ENCODE assay signal across 32 cellular contexts in genomic region chr2:69007169-69007568, GRCh38. TPM values are rescaled to one million over a fixed set of nuclear protein-coding genes. Genes with fewer than 3 reads are reported as not detected.
"Had no signal": no experiment of that assay in that cellular context is flagged by ENCODE, and none has a peak within 500 bp of the region (broad histone marks: within the 10 kb centered on the region; RNA-seq: fewer than 3 reads in every experiment).

No MANE protein-coding gene starts in this region.

- H3K4me3 ChIP-seq: SJSA1 had no signal

- DNase-seq: activated B cell treated with CpG ODN at 0.5 μM for 24 hours; activated CD4-positive, alpha-beta memory T cell treated with anti-CD3 and anti-CD28 coated beads for 36 hours; activated CD4-positive, alpha-beta T cell treated with anti-CD3 and anti-CD28 coated beads, Interleukin-2, amount 10 ng/mL, durations not matched to agents 7 days and 5 days; activated gamma-delta T cell treated with Interleukin-2 at 50 U/mL for 16 hours; activated naive CD4-positive, alpha-beta T cell treated with anti-CD3 and anti-CD28 coated beads, Interleukin-2, amount 10 ng/mL, durations not matched to agents 7 days and 5 days; activated naive CD8-positive, alpha-beta T cell treated with anti-CD3 and anti-CD28 coated beads, Interleukin-2, amount 10 ng/mL, durations not matched to agents 7 days and 5 days; activated T-cell treated with anti-CD3 and anti-CD28 coated beads for 4 hours; activated T-cell treated with anti-CD3 and anti-CD28 coated beads, Interleukin-2, amount 50 U/mL, for 72 hours; aorta; central memory CD4-positive, alpha-beta T cell; MV-4-11; NCI-H1092 treated with DMSO at 0.1 percent for 48 hours; NCI-H1417 treated with DMSO at 0.1 percent for 48 hours; NCI-H1694; NCI-H2029; NCI-H2107; NCI-H2171 treated with DMSO at 0.1 percent for 48 hours; NCI-H526; NCI-H774; NK-92 treated with Interleukin-12 subunit alpha and Interleukin-12 subunit beta, amount 100 ng/mL, for 24 hours; RPMI8226; SHP77; SW 1271 had no signal

- H3K9ac ChIP-seq: KMS-11 had no signal

- H3K27me3 ChIP-seq: SJSA1 had no signal

- H3K36me3 ChIP-seq: SJSA1 had no signal

- H3K4me1 ChIP-seq: SJSA1 had no signal

- ATAC-seq: activated T-cell treated with anti-CD3 and anti-CD28 coated beads, Interleukin-2, amount 50 U/mL, for 72 hours; Panc1; SK-N-SH treated with all-trans-retinoic acid at 6 μM for 48 hours had no signal

- H3K27ac ChIP-seq: KMS-11, SJSA1 had no signal

RNA-seq across cellular contexts. Expression of gene ANTXR1, which starts 5.8 kb away (rescaled TPM):
- total RNA-seq: activated B cell treated with CpG ODN at 0.5 μM for 24 hours; activated CD4-positive, alpha-beta memory T cell treated with anti-CD3 and anti-CD28 coated beads for 36 hours; activated T-cell treated with anti-CD3 and anti-CD28 coated beads, Interleukin-2, amount 50 U/mL, for 72 hours; activated T-helper 2 cell treated with anti-CD3 and anti-CD28 coated beads, Interferon-gamma antibody, Interleukin-2, Interleukin-4, amounts not matched to agents 10 μg/mL and 5 μg/mL and 100 μg/mL, durations not matched to agents 14 hours and 24 hours and 36 hours had no signal

RNA-seq across cellular contexts. Expression of gene GKN1, which starts 32.7 kb away (rescaled TPM):
- total RNA-seq: activated B cell treated with CpG ODN at 0.5 μM for 24 hours; activated CD4-positive, alpha-beta memory T cell treated with anti-CD3 and anti-CD28 coated beads for 36 hours; activated CD4-positive, alpha-beta T cell treated with anti-CD3 and anti-CD28 coated beads, Interleukin-2, amount 10 ng/mL, durations not matched to agents 7 days and 5 days; activated CD8-positive, alpha-beta memory T cell treated with anti-CD3 and anti-CD28 coated beads for 36 hours; activated naive CD8-positive, alpha-beta T cell treated with anti-CD3 and anti-CD28 coated beads, Interleukin-2, amount 10 ng/mL, durations not matched to agents 7 days and 5 days; activated T-cell treated with anti-CD3 and anti-CD28 coated beads, Interleukin-2, amount 50 U/mL, for 72 hours; activated T-helper 2 cell treated with anti-CD3 and anti-CD28 coated beads, Interferon-gamma antibody, Interleukin-2, Interleukin-4, amounts not matched to agents 10 μg/mL and 5 μg/mL and 100 μg/mL, durations not matched to agents 14 hours and 24 hours and 36 hours; aorta; bronchial epithelial cell; MCF 10A; SJSA1; T-helper 1 cell treated with Interleukin-12 subunit alpha and Interleukin-12 subunit beta and Interleukin-4 antibody, amounts not matched to agents 30 ng/mL and 1 ng/mL, for 36 hours had no signal

RNA-seq across cellular contexts. Expression of gene GKN2, which starts 54.5 kb away (rescaled TPM):
- total RNA-seq: activated B cell treated with CpG ODN at 0.5 μM for 24 hours; activated CD4-positive, alpha-beta memory T cell treated with anti-CD3 and anti-CD28 coated beads for 36 hours; activated CD4-positive, alpha-beta T cell treated with anti-CD3 and anti-CD28 coated beads, Interleukin-2, amount 10 ng/mL, durations not matched to agents 7 days and 5 days; activated CD8-positive, alpha-beta memory T cell treated with anti-CD3 and anti-CD28 coated beads for 36 hours; activated naive CD8-positive, alpha-beta T cell treated with anti-CD3 and anti-CD28 coated beads, Interleukin-2, amount 10 ng/mL, durations not matched to agents 7 days and 5 days; activated T-cell treated with anti-CD3 and anti-CD28 coated beads, Interleukin-2, amount 50 U/mL, for 72 hours; activated T-helper 2 cell treated with anti-CD3 and anti-CD28 coated beads, Interferon-gamma antibody, Interleukin-2, Interleukin-4, amounts not matched to agents 10 μg/mL and 5 μg/mL and 100 μg/mL, durations not matched to agents 14 hours and 24 hours and 36 hours; aorta; bronchial epithelial cell; MCF 10A; SJSA1; T-helper 1 cell treated with Interleukin-12 subunit alpha and Interleukin-12 subunit beta and Interleukin-4 antibody, amounts not matched to agents 30 ng/mL and 1 ng/mL, for 36 hours had no signal
